30 cellular contexts compared by ENCODE assay signal in the genomic region with DNA sequence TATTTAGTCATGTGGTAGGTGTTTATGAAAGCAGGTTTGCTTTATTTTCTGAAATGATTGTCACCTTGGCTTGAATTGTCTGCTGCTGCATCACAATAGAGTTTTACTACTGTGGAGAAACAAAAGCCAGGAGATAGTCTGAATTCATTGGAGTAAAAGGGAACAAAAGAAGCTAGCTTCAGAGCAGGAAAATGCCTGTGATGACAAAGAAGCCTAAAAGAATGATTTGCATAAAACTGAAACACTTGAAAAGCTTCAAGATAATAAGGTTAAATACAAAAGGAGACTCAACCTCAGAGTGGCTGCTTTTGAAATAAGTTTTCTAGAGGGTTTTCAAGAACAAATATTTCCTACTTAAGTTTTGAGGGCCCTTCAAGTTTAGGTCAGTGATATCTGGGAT.
DNase-seq lines count a peak whose midpoint lies in the region; FAIRE-seq and TF ChIP-seq lines count a peak whose summit lies in the region.
"Had no signal": no experiment of that assay in that cellular context is flagged by ENCODE, and none has a peak within 500 bp of the region (broad histone marks: within the 10 kb centered on the region; RNA-seq: fewer than 3 reads in every experiment).

No MANE protein-coding gene starts in this region.

- peaks cover 16% of the 10 kb centered on the region for H3K79me1 ChIP-seq in mesendoderm (ENCODE audit: low read length)

- H3K9me3 Mint-ChIP-seq in glutamatergic neuron (ENCODE audit: unreplicated experiment) = peaks cover 1% of the 10 kb centered on the region
- H3K9me3 Mint-ChIP-seq in activated naive CD4-positive, alpha-beta T cell treated with anti-CD3 and anti-CD28 coated beads for 36 hours = peaks cover 1% of the 10 kb centered on the region
- H3K9me3 Mint-ChIP-seq in activated CD4-positive, alpha-beta T cell treated with anti-CD3 and anti-CD28 coated beads, Interleukin-2, amount 10 ng/mL, durations not matched to agents 24 days and 14 days = peaks cover 2% of the 10 kb centered on the region
- H3K9me3 Mint-ChIP-seq: activated naive CD8-positive, alpha-beta T cell treated with anti-CD3 and anti-CD28 coated beads, Interleukin-2, amount 50 U/mL, for 24 hours; T-helper 1 cell treated with Interleukin-12 subunit alpha and Interleukin-12 subunit beta and Interleukin-4 antibody, amounts not matched to agents 30 μg/mL and 1 μg/mL, for 36 hours had no signal

- FAIRE-seq in GM12891 (lab: Jason Lieb, UNC) = peak; percentile 58
- FAIRE-seq: A549, astrocyte had no signal

- H3K9ac ChIP-seq in mesendoderm (ENCODE audit: low read length) = no peak overlapping the region
- H3K9ac ChIP-seq: SK-N-SH had no signal

- no peak overlapping the region for H2BK120ac ChIP-seq in mesendoderm (ENCODE audit: low read depth, low read length)

- H3K36me3 ChIP-seq in mesendoderm (ENCODE audit: control insufficient read depth, insufficient read depth, low read length) = no peaks in the 10 kb centered on the region

- H3K4me2 ChIP-seq in mesendoderm (ENCODE audit: low read length) = no peak overlapping the region
- H3K4me2 ChIP-seq: A549, SK-N-SH, smooth muscle cell had no signal

- H3K27me3 Mint-ChIP-seq in glutamatergic neuron (ENCODE audit: unreplicated experiment) = peaks cover 3% of the 10 kb centered on the region
- H3K27me3 Mint-ChIP-seq in activated naive CD4-positive, alpha-beta T cell treated with anti-CD3 and anti-CD28 coated beads for 36 hours (ENCODE audit: low read depth) = no peaks in the 10 kb centered on the region
- no peaks in the 10 kb centered on the region for H3K27me3 Mint-ChIP-seq in activated CD4-positive, alpha-beta T cell treated with anti-CD3 and anti-CD28 coated beads, Interleukin-2, amount 10 ng/mL, durations not matched to agents 24 days and 14 days
- H3K27me3 Mint-ChIP-seq: effector memory CD8-positive, alpha-beta T cell; memory B cell had no signal

- peak overlapping the region; percentile 65 for H3K27ac Mint-ChIP-seq in glutamatergic neuron (ENCODE audit: unreplicated experiment)
- no peak overlapping the region for H3K27ac Mint-ChIP-seq in activated naive CD4-positive, alpha-beta T cell treated with anti-CD3 and anti-CD28 coated beads for 36 hours
- H3K27ac Mint-ChIP-seq in activated CD4-positive, alpha-beta T cell treated with anti-CD3 and anti-CD28 coated beads, Interleukin-2, amount 10 ng/mL, durations not matched to agents 24 days and 14 days = no peak overlapping the region
- H3K27ac Mint-ChIP-seq: activated naive CD8-positive, alpha-beta T cell treated with anti-CD3 and anti-CD28 coated beads, Interleukin-2, amount 50 U/mL, for 24 hours; activated T-cell treated with anti-CD3 and anti-CD28 coated beads, Interleukin-2, amount 50 U/mL, for 72 hours; CD4-positive, alpha-beta T cell; effector memory CD8-positive, alpha-beta T cell; memory B cell; T-helper 1 cell treated with Interleukin-12 subunit alpha and Interleukin-12 subunit beta and Interleukin-4 antibody, amounts not matched to agents 30 μg/mL and 1 μg/mL, for 36 hours had no signal

- no peak overlapping the region for H3K4ac ChIP-seq in mesendoderm (ENCODE audit: low read depth, low read length)

- no peak for DNase-seq in GM12891 (ENCODE audit: insufficient read length, low spot score)
- peak; percentile 17 for DNase-seq in NCI-H146 treated with DMSO at 0.1 percent for 48 hours (lab: John Stamatoyannopoulos, UW; ENCODE audit: unreplicated experiment)
- no peak for DNase-seq in glutamatergic neuron
- DNase-seq in mesendoderm = peak; percentile 50
- no peak for DNase-seq in activated naive CD4-positive, alpha-beta T cell treated with anti-CD3 and anti-CD28 coated beads for 36 hours
- no peak for DNase-seq in activated CD4-positive, alpha-beta T cell treated with anti-CD3 and anti-CD28 coated beads, Interleukin-2, amount 10 ng/mL, durations not matched to agents 24 days and 14 days
- DNase-seq in GOT3 (lab: John Stamatoyannopoulos, UW) = no peak
- no peak for DNase-seq in T-helper 1 cell
- DNase-seq: activated CD4-positive, alpha-beta T cell treated with anti-CD3 and anti-CD28 coated beads, Interleukin-2, amount 50 U/mL, for 48 hours; activated CD4-positive, CD25-positive, alpha-beta regulatory T cell; activated naive CD8-positive, alpha-beta T cell treated with anti-CD3 and anti-CD28 coated beads, Interleukin-2, amount 50 U/mL, for 24 hours; activated T-cell treated with anti-CD3 and anti-CD28 coated beads, Interleukin-2, amount 50 U/mL, for 72 hours; CD4-positive, alpha-beta T cell; effector memory CD8-positive, alpha-beta T cell; head of caudate nucleus; left colon; NCI-H187; NCI-H524 treated with DMSO at 0.1 percent for 48 hours; PC-3; posterior cingulate gyrus; right cardiac atrium; SK-N-SH; stimulated activated CD4-positive, alpha-beta T cell treated with anti-CD3 and anti-CD28 coated beads, Interleukin-1b, Interleukin-23, amount 100 ng/mL, for 48 hours; stimulated activated naive CD4-positive, alpha-beta T cell treated with Interleukin-2 at 50 U/mL for 16 hours had no signal

- TF ChIP-seq CTCF in glutamatergic neuron (IDR thresholded peaks at IDR 0.05; ENCODE audit: partially characterized antibody, unreplicated experiment) = no peak

- CTCF ChIA-PET in activated naive CD4-positive, alpha-beta T cell treated with anti-CD3 and anti-CD28 coated beads for 36 hours (lab: Charles Lee) = interaction anchor here (0.7 kb wide), 1 partner anchor 807 kb away, joined by 3 read pairs; no protein-coding TSS in a partner anchor

- H2BK5ac ChIP-seq in mesendoderm (ENCODE audit: low read length) = no peak overlapping the region

- no peak overlapping the region for H4K8ac ChIP-seq in mesendoderm (ENCODE audit: low read depth, low read length)

- H4K5ac ChIP-seq in mesendoderm (ENCODE audit: low read length) = no peak overlapping the region

- no peak overlapping the region for H3K56ac ChIP-seq in mesendoderm (ENCODE audit: low read length)

- no peak overlapping the region for H3K4me3 Mint-ChIP-seq in glutamatergic neuron (ENCODE audit: unreplicated experiment)
- H3K4me3 Mint-ChIP-seq in activated naive CD4-positive, alpha-beta T cell treated with anti-CD3 and anti-CD28 coated beads for 36 hours = no peak overlapping the region
- H3K4me3 Mint-ChIP-seq in activated CD4-positive, alpha-beta T cell treated with anti-CD3 and anti-CD28 coated beads, Interleukin-2, amount 10 ng/mL, durations not matched to agents 24 days and 14 days = no peak overlapping the region
- H3K4me3 Mint-ChIP-seq: activated naive CD8-positive, alpha-beta T cell treated with anti-CD3 and anti-CD28 coated beads, Interleukin-2, amount 50 U/mL, for 24 hours; activated T-cell treated with anti-CD3 and anti-CD28 coated beads, Interleukin-2, amount 50 U/mL, for 72 hours; CD4-positive, alpha-beta T cell; effector memory CD8-positive, alpha-beta T cell; memory B cell; T-helper 1 cell treated with Interleukin-12 subunit alpha and Interleukin-12 subunit beta and Interleukin-4 antibody, amounts not matched to agents 30 μg/mL and 1 μg/mL, for 36 hours had no signal

- H3K18ac ChIP-seq in mesendoderm (ENCODE audit: low read length) = peak overlapping the region; percentile 51

- peaks cover 77% of the 10 kb centered on the region for H3K79me2 ChIP-seq in mesendoderm (ENCODE audit: control insufficient read depth, insufficient read depth, low read length)

- H3K27ac ChIP-seq in mesendoderm (ENCODE audit: low read depth, low read length) = peak overlapping the region; percentile 46
- H3K27ac ChIP-seq: A549, coronary artery had no signal

- intact Hi-C loops in activated naive CD4-positive, alpha-beta T cell treated with anti-CD3 and anti-CD28 coated beads for 36 hours (cut with micrococcal nuclease) = no loop called here
- intact Hi-C loops in activated CD4-positive, alpha-beta T cell treated with anti-CD3 and anti-CD28 coated beads, Interleukin-2, amount 10 ng/mL, durations not matched to agents 24 days and 14 days (cut with micrococcal nuclease) = no loop called here

- no peak overlapping the region for H3K4me3 ChIP-seq in mesendoderm (ENCODE audit: low read length)
- H3K4me3 ChIP-seq: A549, coronary artery, smooth muscle cell had no signal

- TF ChIP-seq POLR2A in GM12891 (IDR thresholded peaks at IDR 0.05; ENCODE audit: low read depth, low read length) = no peak

- H3K27me3 ChIP-seq in mesendoderm (ENCODE audit: insufficient read depth, low read length, poor library complexity) = no peaks in the 10 kb centered on the region

- H3K4me1 ChIP-seq in mesendoderm (ENCODE audit: control insufficient read depth, low read depth, low read length) = peaks cover 38% of the 10 kb centered on the region
- H3K4me1 ChIP-seq: A549 had no signal

- H2AK5ac ChIP-seq in mesendoderm (ENCODE audit: low read length) = no peak overlapping the region

- no peak overlapping the region for H2BK15ac ChIP-seq in mesendoderm (replicated peaks; ENCODE audit: low read depth)

- no peaks in the 10 kb centered on the region for H3K36me3 Mint-ChIP-seq in glutamatergic neuron (ENCODE audit: unreplicated experiment)
- H3K36me3 Mint-ChIP-seq in activated naive CD4-positive, alpha-beta T cell treated with anti-CD3 and anti-CD28 coated beads for 36 hours (ENCODE audit: low read depth) = no peaks in the 10 kb centered on the region
- no peaks in the 10 kb centered on the region for H3K36me3 Mint-ChIP-seq in activated CD4-positive, alpha-beta T cell treated with anti-CD3 and anti-CD28 coated beads, Interleukin-2, amount 10 ng/mL, durations not matched to agents 24 days and 14 days (ENCODE audit: low read depth)
- H3K36me3 Mint-ChIP-seq: memory B cell had no signal

- no peak overlapping the region for H3K23ac ChIP-seq in mesendoderm (ENCODE audit: low read length)

- H3K4me1 Mint-ChIP-seq in glutamatergic neuron (ENCODE audit: low read depth, unreplicated experiment) = peaks cover 37% of the 10 kb centered on the region
- no peaks in the 10 kb centered on the region for H3K4me1 Mint-ChIP-seq in activated naive CD4-positive, alpha-beta T cell treated with anti-CD3 and anti-CD28 coated beads for 36 hours (ENCODE audit: low read depth)
- H3K4me1 Mint-ChIP-seq in activated CD4-positive, alpha-beta T cell treated with anti-CD3 and anti-CD28 coated beads, Interleukin-2, amount 10 ng/mL, durations not matched to agents 24 days and 14 days = no peaks in the 10 kb centered on the region
- H3K4me1 Mint-ChIP-seq: activated naive CD8-positive, alpha-beta T cell treated with anti-CD3 and anti-CD28 coated beads, Interleukin-2, amount 50 U/mL, for 24 hours had no signal

TF ChIP-seq in GM12891, 5 proteins besides CTCF, POLR2A, EP300 and RAD21:
- TF ChIP-seq POU2F2 (IDR thresholded peaks at IDR 0.05; ENCODE audit: low read depth, low read length) (no peak), TAF1 (IDR thresholded peaks at IDR 0.05; ENCODE audit: low read depth, low read length) (no peak), SPI1 (IDR thresholded peaks at IDR 0.05; ENCODE audit: low read depth, low read length) (no peak)

Comparison
In these comparisons a context has a peak if more than half of its experiments do, and no peak if none do; other contexts are left out.
1. DNase-seq: peak in NCI-H146 treated with DMSO at 0.1 percent for 48 hours (single experiment) and mesendoderm (single experiment); none in GM12891 (single experiment), glutamatergic neuron (single experiment), activated naive CD4-positive, alpha-beta T cell treated with anti-CD3 and anti-CD28 coated beads for 36 hours (single experiment), activated CD4-positive, alpha-beta T cell treated with anti-CD3 and anti-CD28 coated beads, Interleukin-2, amount 10 ng/mL, durations not matched to agents 24 days and 14 days (single experiment), GOT3 (single experiment) and T-helper 1 cell (0 of 5).